Comparison of ENCODE assay signal across 8 cellular contexts in genomic region chr10:23438547-23439451, GRCh38. TPM values are rescaled to one million over a fixed set of nuclear protein-coding genes. Genes with fewer than 3 reads are reported as not detected.
DNase-seq lines count a peak whose midpoint lies in the region; ATAC-seq and TF ChIP-seq lines count a peak whose summit lies in the region.

A gene with protein sequence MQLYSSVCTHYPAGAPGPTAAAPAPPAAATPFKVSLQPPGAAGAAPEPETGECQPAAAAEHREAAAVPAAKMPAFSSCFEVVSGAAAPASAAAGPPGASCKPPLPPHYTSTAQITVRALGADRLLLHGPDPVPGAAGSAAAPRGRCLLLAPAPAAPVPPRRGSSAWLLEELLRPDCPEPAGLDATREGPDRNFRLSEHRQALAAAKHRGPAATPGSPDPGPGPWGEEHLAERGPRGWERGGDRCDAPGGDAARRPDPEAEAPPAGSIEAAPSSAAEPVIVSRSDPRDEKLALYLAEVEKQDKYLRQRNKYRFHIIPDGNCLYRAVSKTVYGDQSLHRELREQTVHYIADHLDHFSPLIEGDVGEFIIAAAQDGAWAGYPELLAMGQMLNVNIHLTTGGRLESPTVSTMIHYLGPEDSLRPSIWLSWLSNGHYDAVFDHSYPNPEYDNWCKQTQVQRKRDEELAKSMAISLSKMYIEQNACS (plus strand): TSS chr10:23439075. CDS start chr10:23439458, 383 bp downstream.

- 0% methylated on average over 7 of the region's 115 CpGs; no CpG with 5 or more reads in 1 of the 2 donors for WGBS in transverse colon (ENCODE audit: low coverage in 1 of 2), 2 donors

- H3K4me3 ChIP-seq in GM12864 (ENCODE audit: low read depth, low read length) (peak within 1 kb of the TSS; percentile 73), adipocyte (ENCODE audit: low read length) (peak within 1 kb of the TSS; percentile 98), transverse colon (peak within 1 kb of the TSS; percentile 86 to 93 (median 89))

- no peaks in the 10 kb centered on the region for H3K27me3 ChIP-seq in adipocyte (replicated peaks; ENCODE audit: control insufficient read depth, insufficient read depth, low read length)
- H3K27me3 ChIP-seq in transverse colon, result no peaks in the 10 kb centered on the region

- H3K9me3 ChIP-seq in adipocyte (ENCODE audit: control insufficient read depth, low read length) (no peaks in the 10 kb centered on the region), transverse colon (no peaks in the 10 kb centered on the region)

- H3K9ac ChIP-seq in adipocyte (ENCODE audit: low read length), result peak within 1 kb of the TSS; percentile 90

- intact Hi-C loops in cardiac septum (cut with DNase I) (loop anchor here (2.0 kb wide), 2 partner anchors 36 to 94 kb away; partner anchors contain the start of gene C10orf67), transverse colon (cut with DNase I; ENCODE audit: low total_unique reads) (no loop called here)

- H3K4me1 ChIP-seq in adipocyte (ENCODE audit: control insufficient read depth, insufficient read depth, low read length), result peaks cover 33% of the 10 kb centered on the region
- peaks cover 10 to 29% (median 23%) of the 10 kb centered on the region in 4 donors for H3K4me1 ChIP-seq in transverse colon

- TF ChIP-seq CTCF in GM12864 (IDR thresholded peaks at IDR 0.05; ENCODE audit: low read depth, low read length, missing control alignments) (no peak), transverse colon (IDR thresholded peaks at IDR 0.05) (peak in 2 of 5 experiments; percentile 40 to 51)

- H3K36me3 ChIP-seq in adipocyte (ENCODE audit: control insufficient read depth, insufficient read depth, low read length, severe bottlenecking), result peaks cover 7% of the 10 kb centered on the region
- H3K36me3 ChIP-seq in transverse colon, result no peaks in the 10 kb centered on the region

- ATAC-seq in HG02588 (IDR thresholded peaks at IDR 0.05; ENCODE audit: unreplicated experiment), result peak; percentile 82

- peak within 1 kb of the TSS; percentile 89 to 98 (median 94) for H3K27ac ChIP-seq in transverse colon

- TF ChIP-seq EP300 in transverse colon (IDR thresholded peaks at IDR 0.05; ENCODE audit: low read depth), result no peak

- DNase-seq in GM12864 (ENCODE audit: low read depth) (peak; percentile 68), NCI-H1048 (lab: John Stamatoyannopoulos, UW) (peak; percentile 82), SW 1271 (lab: John Stamatoyannopoulos, UW) (peak; percentile 54 to 71), adipocyte (ENCODE audit: low read depth) (peak; percentile 98), cardiac septum (ENCODE audit: low spot score) (peak; percentile 98), pons (ENCODE audit: low spot score) (peak; percentile 93), transverse colon (peak; percentile 96)

- TF ChIP-seq POLR2A in transverse colon (IDR thresholded peaks at IDR 0.05), result peak; percentile 62

- in situ Hi-C loops in transverse colon (cut with MboI; ENCODE audit: low pct_ligation_motif_present in 1 of 4, low pct_unique_long_range_greater_than_20kb in 1 of 4, low sequenced_read_pairs in 3 of 4), result no loop called here

RNA-seq across cellular contexts. Expression of the gene that starts here (rescaled TPM):
- total RNA-seq in cardiac septum (38.2 TPM), transverse colon (10 to 100 TPM; 12.3 to 18.0 (median 16.9) TPM)

Comparison
In these comparisons a context has a peak if more than half of its experiments do, and no peak if none do; other contexts are left out.
1. Peak in every context shown above with its lines: DNase-seq, ATAC-seq, H3K4me3 ChIP-seq and H3K27ac ChIP-seq.